In the genomic region with DNA sequence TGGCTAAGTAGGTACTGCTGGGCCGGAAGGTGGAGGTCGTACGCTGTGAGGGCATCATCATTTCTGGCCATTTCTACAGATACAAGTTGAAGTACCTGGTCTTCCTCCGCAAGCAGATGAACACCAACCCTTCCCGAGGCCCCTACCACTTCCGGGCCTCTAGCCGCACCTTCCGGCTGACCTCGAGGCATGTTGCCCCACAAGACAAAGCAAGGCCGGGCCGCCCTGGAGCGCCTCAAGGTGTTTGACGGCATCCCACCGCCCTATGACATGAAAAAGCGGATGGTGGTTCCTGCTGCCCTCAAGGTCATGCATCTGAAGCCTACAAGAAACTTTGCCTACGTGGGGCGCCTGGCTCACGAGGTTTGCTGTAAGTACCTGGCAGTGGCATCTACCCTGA, we compare ENCODE assay signal across 7 cellular contexts.
"Had no signal": no experiment of that assay in that cellular context is flagged by ENCODE, and none has a peak within 500 bp of the region (broad histone marks: within the 10 kb centered on the region; RNA-seq: fewer than 3 reads in every experiment).

No MANE protein-coding gene starts in this region.

- H3K4me3 ChIP-seq: K562 had no signal

- FAIRE-seq: HepG2, HTR-8/SVneo, K562 had no signal

- DNase-seq: IMR-90, KBM-7, KG1 had no signal

- H3K27ac ChIP-seq: HL-60 had no signal
